8 cellular contexts compared by ENCODE assay signal in the genomic region with DNA sequence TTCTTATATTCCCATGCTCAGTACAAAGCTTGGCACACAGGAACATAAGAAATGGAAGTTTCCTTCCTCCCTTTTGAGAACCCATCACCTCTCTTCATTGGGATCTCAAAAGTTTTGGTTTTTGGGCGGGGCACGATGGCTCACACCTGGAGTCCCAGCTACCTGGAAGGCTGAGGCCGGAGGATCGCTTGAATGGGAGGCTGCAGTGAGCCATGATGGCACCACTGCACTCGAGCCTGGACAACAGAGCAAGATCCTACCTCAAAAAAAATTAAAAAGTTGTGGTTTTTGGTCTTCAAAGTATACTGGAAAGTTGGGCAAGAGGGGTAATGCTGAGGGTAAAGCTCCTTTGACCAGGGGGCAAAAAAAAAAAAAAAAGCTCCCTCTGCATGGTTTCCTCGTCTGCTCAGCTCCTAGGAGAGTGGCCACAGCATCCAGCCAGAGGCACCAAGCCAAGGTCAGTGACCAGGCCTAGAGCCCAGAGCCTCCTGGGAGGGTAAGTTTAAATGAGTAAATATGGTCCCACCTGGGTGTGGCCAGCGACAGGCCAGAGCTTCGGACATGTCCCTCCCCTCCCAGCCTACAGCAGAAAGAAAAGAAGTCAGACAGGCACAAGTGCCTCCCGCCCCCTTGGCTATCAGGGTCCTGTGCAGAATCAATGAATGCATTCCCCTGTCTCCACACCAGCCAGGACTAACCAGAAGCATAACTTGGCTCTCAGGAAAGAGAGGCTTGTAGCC. TPM values are rescaled to one million over a fixed set of nuclear protein-coding genes. Genes with fewer than 3 reads are reported as not detected.
DNase-seq lines count a peak whose midpoint lies in the region; ATAC-seq and TF ChIP-seq lines count a peak whose summit lies in the region.

No MANE protein-coding gene starts in this region.

- no peaks in the 10 kb centered on the region for H3K9me3 ChIP-seq in OCI-LY1 (ENCODE audit: low read length)
- no peaks in the 10 kb centered on the region for H3K9me3 ChIP-seq in esophagus squamous epithelium
- H3K9me3 ChIP-seq in neutrophil = no peaks in the 10 kb centered on the region

- no peak for ATAC-seq in HG02973 (IDR thresholded peaks at IDR 0.05; ENCODE audit: unreplicated experiment)

- H2AFZ ChIP-seq in OCI-LY1 (ENCODE audit: low read length) = no peak overlapping the region

- H3K36me3 ChIP-seq in OCI-LY1 (ENCODE audit: insufficient read depth, low read length) (peaks cover 13% of the 10 kb centered on the region; the same call in 1 of the 2 replicates), esophagus squamous epithelium (peaks cover 0 to 19% (median 0%) of the 10 kb centered on the region in 3 donors), neutrophil (peaks cover 18% of the 10 kb centered on the region)

- peaks cover 0 to 3% (median 0%) of the 10 kb centered on the region in 3 donors for H3K27me3 Mint-ChIP-seq in CD14-positive monocyte (ENCODE audit: low read depth in 3 of 3)
- H3K27me3 Mint-ChIP-seq in nephron progenitor cell (ENCODE audit: low read depth, poor library complexity) = no peaks in the 10 kb centered on the region

- peaks cover 69% of the 10 kb centered on the region for H3K79me2 ChIP-seq in OCI-LY1 (ENCODE audit: insufficient read depth, low read length)

- peak overlapping the region; percentile 75 to 99 (median 91) for H3K27ac Mint-ChIP-seq in CD14-positive monocyte
- H3K27ac Mint-ChIP-seq in nephron progenitor cell = no peak overlapping the region

- DNase-seq in CD14-positive monocyte (ENCODE audit: low spot score) (no peak), esophagus squamous epithelium (lab: John Stamatoyannopoulos, UW) (no peak), NCI-H1048 (lab: John Stamatoyannopoulos, UW) (no peak), GM03348 (ENCODE audit: low spot score) (no peak), nephron progenitor cell (no peak)

- H3K27ac ChIP-seq in OCI-LY1 (ENCODE audit: low read depth, low read length, poor library complexity, severe bottlenecking) (peak overlapping the region; percentile 100), esophagus squamous epithelium (peak overlapping the region in 3 of 4 donors; percentile 89 to 100 (median 100)), neutrophil (peak overlapping the region; percentile 15)

- H4K20me1 ChIP-seq in OCI-LY1 (ENCODE audit: insufficient read depth, low read length) = no peaks in the 10 kb centered on the region

- H3K4me2 ChIP-seq in OCI-LY1 (ENCODE audit: low read length) = peak overlapping the region; percentile 97

- H3K9me3 Mint-ChIP-seq in CD14-positive monocyte (peaks cover 0 to 3% (median 0%) of the 10 kb centered on the region in 7 donors), nephron progenitor cell (no peaks in the 10 kb centered on the region)

- 41 to 62% methylated on average over 5 to 7 of the region's 9 CpGs for WGBS in esophagus squamous epithelium, 2 donors

- peaks cover 29 to 40% of the 10 kb centered on the region in 2 donors for H3K36me3 Mint-ChIP-seq in CD14-positive monocyte
- H3K36me3 Mint-ChIP-seq in nephron progenitor cell (ENCODE audit: low read depth) = no peaks in the 10 kb centered on the region

- H3K4me1 ChIP-seq in OCI-LY1 (ENCODE audit: insufficient read depth, low read length, severe bottlenecking) = peaks cover 86% of the 10 kb centered on the region
- H3K4me1 ChIP-seq in esophagus squamous epithelium = peaks cover 75 to 91% (median 88%) of the 10 kb centered on the region in 3 donors
- H3K4me1 ChIP-seq in neutrophil (ENCODE audit: control insufficient read depth in 1 of 2, insufficient read depth in 1 of 2, low read depth in 1 of 2, low read length in 1 of 2) = peaks cover 49 to 73% of the 10 kb centered on the region in 2 experiments

- H3K4me3 ChIP-seq in OCI-LY1 (ENCODE audit: low read depth, low read length, poor library complexity, severe bottlenecking) = peak overlapping the region; percentile 94
- peak overlapping the region in 2 of 4 donors; percentile 11 to 46 for H3K4me3 ChIP-seq in esophagus squamous epithelium
- H3K4me3 ChIP-seq in neutrophil (ENCODE audit: low read depth in 1 of 2, low read length in 1 of 2) = no peak overlapping the region

- H3K27me3 ChIP-seq in OCI-LY1 (ENCODE audit: insufficient read depth, low read length) (no peaks in the 10 kb centered on the region), esophagus squamous epithelium (no peaks in the 10 kb centered on the region), neutrophil (no peaks in the 10 kb centered on the region)

- H3F3A ChIP-seq in OCI-LY1 (ENCODE audit: insufficient read depth, low read length) = no peaks in the 10 kb centered on the region

- no peak for TF ChIP-seq POLR2A in esophagus squamous epithelium (IDR thresholded peaks at IDR 0.05)

- no peaks in the 10 kb centered on the region for H3K9me2 ChIP-seq in OCI-LY1 (ENCODE audit: low read depth, low read length)

- peak overlapping the region; percentile 93 to 97 for H3K4me3 Mint-ChIP-seq in CD14-positive monocyte
- no peak overlapping the region for H3K4me3 Mint-ChIP-seq in nephron progenitor cell

- H3K4me1 Mint-ChIP-seq in CD14-positive monocyte = peaks cover 84% of the 10 kb centered on the region
- peaks cover 85% of the 10 kb centered on the region for H3K4me1 Mint-ChIP-seq in nephron progenitor cell

- TF ChIP-seq CTCF in CD14-positive monocyte (IDR thresholded peaks at IDR 0.05) = no peak
- no peak for TF ChIP-seq CTCF in OCI-LY1 (IDR thresholded peaks at IDR 0.05; ENCODE audit: low read length)
- no peak for TF ChIP-seq CTCF in esophagus squamous epithelium (IDR thresholded peaks at IDR 0.05)
- TF ChIP-seq CTCF in neutrophil (IDR thresholded peaks at IDR 0.05) = no peak
- TF ChIP-seq CTCF in nephron progenitor cell (IDR thresholded peaks at IDR 0.05) = no peak

- intact Hi-C loops in CD14-positive monocyte (cut with micrococcal nuclease) (loop anchor here (2.0 to 10.0 kb wide), 3 partner anchors 15 to 59 kb away; no protein-coding TSS in a partner anchor), esophagus squamous epithelium (cut with DNase I) (loop anchor here (5.0 kb wide), 1 partner anchor 38 kb away; no protein-coding TSS in a partner anchor)

- H3K9ac ChIP-seq in OCI-LY1 (ENCODE audit: low read length) = peak overlapping the region; percentile 90

RNA-seq across cellular contexts. Expression of a gene that starts 5.0 kb away (rescaled TPM):
- polyA plus RNA-seq in CD14-positive monocyte = 1 to 10 TPM; 4.5 to 8.0 TPM
- 10 to 100 TPM in 3 of 4 donors, 1 to 10 TPM in 1; 9.1 to 30.1 (median 12.1) TPM for total RNA-seq in esophagus squamous epithelium

Comparison
In these comparisons a context has a peak if more than half of its experiments do, and no peak if none do; other contexts are left out.
1. H3K27ac ChIP-seq: peak in every context shown above with its lines; median percentile 100 in OCI-LY1; 100 in esophagus squamous epithelium; 15 in neutrophil.